10 cellular contexts compared by ENCODE assay signal in genomic region chr12:76024942-76025600, GRCh38. TPM values are rescaled to one million over a fixed set of nuclear protein-coding genes. Genes with fewer than 3 reads are reported as not detected.
A peak's percentile ranks its signal among the peaks of the same experiment; 100 is the strongest.
DNase-seq lines count a peak whose midpoint lies in the region; ATAC-seq, FAIRE-seq and TF ChIP-seq lines count a peak whose summit lies in the region.
"Had no signal": no experiment of that assay in that cellular context is flagged by ENCODE, and none has a peak within 500 bp of the region (broad histone marks: within the 10 kb centered on the region; RNA-seq: fewer than 3 reads in every experiment).

No MANE protein-coding gene starts in this region.

- no peaks in the 10 kb centered on the region for H3K36me3 ChIP-seq in K562 (ENCODE audit: control insufficient read depth, insufficient read depth, low read length)
- H3K36me3 ChIP-seq: neutrophil had no signal

- peaks cover 47% of the 10 kb centered on the region for H3K36me3 Mint-ChIP-seq in activated CD4-positive, alpha-beta T cell treated with anti-CD3 and anti-CD28 coated beads, Interleukin-2, amount 10 ng/mL, durations not matched to agents 24 days and 14 days (ENCODE audit: low read depth)

- H3K27ac ChIP-seq in K562 (ENCODE audit: extremely low read depth, low read depth, low read length) = no peak overlapping the region
- H3K27ac ChIP-seq: neutrophil had no signal

- no peak overlapping the region for H3K4me3 Mint-ChIP-seq in activated CD4-positive, alpha-beta T cell treated with anti-CD3 and anti-CD28 coated beads, Interleukin-2, amount 10 ng/mL, durations not matched to agents 24 days and 14 days

- H3K79me2 ChIP-seq in K562 (ENCODE audit: control insufficient read depth, insufficient read depth, low read length) = no peaks in the 10 kb centered on the region

- no peaks in the 10 kb centered on the region for H3K9me3 ChIP-seq in K562 (replicated peaks; ENCODE audit: control insufficient read depth, insufficient read depth, low read depth, low read length)
- H3K9me3 ChIP-seq: neutrophil had no signal

- no peaks in the 10 kb centered on the region for H3K27me3 ChIP-seq in K562 (ENCODE audit: control insufficient read depth in 2 of 2, insufficient read depth in 2 of 2, low read length in 2 of 2)

- no peak for TF ChIP-seq EP300 in K562 (IDR thresholded peaks at IDR 0.05; ENCODE audit: low read length)

- POLR2A ChIA-PET in K562 (lab: Yijun Ruan, JAX) = interaction anchor here (1.1 kb wide), 1 partner anchor 94 kb away, joined by 6 read pairs; no protein-coding TSS in a partner anchor

- no peaks in the 10 kb centered on the region for H3K27me3 Mint-ChIP-seq in activated CD4-positive, alpha-beta T cell treated with anti-CD3 and anti-CD28 coated beads, Interleukin-2, amount 10 ng/mL, durations not matched to agents 24 days and 14 days

- FAIRE-seq in K562 (lab: Jason Lieb, UNC) = no peak

- peaks cover 5% of the 10 kb centered on the region for H3K9me3 Mint-ChIP-seq in activated CD4-positive, alpha-beta T cell treated with anti-CD3 and anti-CD28 coated beads, Interleukin-2, amount 10 ng/mL, durations not matched to agents 24 days and 14 days
- H3K9me3 Mint-ChIP-seq: activated naive CD4-positive, alpha-beta T cell treated with anti-CD3 and anti-CD28 coated beads, Interleukin-2, amount 50 U/mL, for 72 hours had no signal

- intact Hi-C loops in activated CD4-positive, alpha-beta T cell treated with anti-CD3 and anti-CD28 coated beads, Interleukin-2, amount 10 ng/mL, durations not matched to agents 24 days and 14 days (cut with micrococcal nuclease) = no loop called here
- intact Hi-C loops in K562 (cut with micrococcal nuclease) = no loop called here

- H3K4me1 Mint-ChIP-seq in activated CD4-positive, alpha-beta T cell treated with anti-CD3 and anti-CD28 coated beads, Interleukin-2, amount 10 ng/mL, durations not matched to agents 24 days and 14 days = peaks cover 51% of the 10 kb centered on the region

- no peak overlapping the region for H2AFZ ChIP-seq in K562 (ENCODE audit: low read depth, low read length)

- TF ChIP-seq RAD21 in K562 (CRISPR knock-in tag; conservative IDR thresholded peaks at IDR 0.05 in 1 of 2, IDR thresholded peaks at IDR 0.05 in 1 of 2) = no peak

- H3K4me1 ChIP-seq in K562 (replicated peaks in 1 of 2; ENCODE audit: control insufficient read depth in 2 of 2, insufficient read depth in 2 of 2, low read length in 2 of 2) = peaks cover 1 to 11% of the 10 kb centered on the region in 2 experiments; a peak in 3 of 5 replicates

- H3K9me1 ChIP-seq in K562 (ENCODE audit: control insufficient read depth, insufficient read depth, low read length) = no peaks in the 10 kb centered on the region

- no peak for ATAC-seq in K562
- ATAC-seq in HG03095 (IDR thresholded peaks at IDR 0.05; ENCODE audit: unreplicated experiment) = no peak
- ATAC-seq in HG03280 (IDR thresholded peaks at IDR 0.05; ENCODE audit: unreplicated experiment) = no peak
- ATAC-seq: activated naive CD4-positive, alpha-beta T cell treated with anti-CD3 and anti-CD28 coated beads, Interleukin-2, amount 50 U/mL, for 72 hours had no signal

- no peaks in the 10 kb centered on the region for H4K20me1 ChIP-seq in K562 (replicated peaks; ENCODE audit: control insufficient read depth, insufficient read depth, low read length)

- CTCF ChIA-PET in K562 (lab: Yijun Ruan, JAX; ENCODE audit: low intra/inter-chr PET ratio) = no interaction called here

- BruUV-seq in K562 (replicated peaks; lab: Mats Ljungman, UMichigan) = no TSS peak

- TF ChIP-seq CTCF in K562 (IDR thresholded peaks at IDR 0.05 in 2 of 3, conservative IDR thresholded peaks at IDR 0.05 in 1 of 3; ENCODE audit: insufficient read depth in 2 of 3, low read depth in 1 of 3, low read length in 3 of 3) = no peak

- in situ Hi-C loops in K562 (cut with MboI) = loop anchor here (25.0 kb wide), 1 partner anchor 688 kb away; the partner anchor contains the start of genes CAPS2 and GLIPR1L1

- no peak for DNase-seq in activated CD4-positive, alpha-beta T cell treated with anti-CD3 and anti-CD28 coated beads, Interleukin-2, amount 10 ng/mL, durations not matched to agents 24 days and 14 days
- no peak for DNase-seq in activated CD4-positive, alpha-beta T cell treated with anti-CD3 and anti-CD28 coated beads for 1 hour
- peak; percentile 11 to 79 for DNase-seq in NOMO-1 (lab: John Stamatoyannopoulos, UW; ENCODE audit: unreplicated experiment in 2 of 2)
- DNase-seq in K562 (ENCODE audit: extremely low read depth in 1 of 4, low spot score in 3 of 4) = no peak
- DNase-seq in skeletal muscle cell (ENCODE audit: low read depth) = peak; percentile 88
- no peak for DNase-seq in GF-D8 (lab: John Stamatoyannopoulos, UW)

- peak overlapping the region; percentile 48 for H3K27ac Mint-ChIP-seq in activated CD4-positive, alpha-beta T cell treated with anti-CD3 and anti-CD28 coated beads, Interleukin-2, amount 10 ng/mL, durations not matched to agents 24 days and 14 days

- H3K4me3 ChIP-seq in K562 (no peak overlapping the region), skeletal muscle cell (ENCODE audit: low read depth, low read length) (no peak overlapping the region)

- no peak overlapping the region for H3K9ac ChIP-seq in K562 (ENCODE audit: insufficient read depth in 1 of 2, low read depth in 2 of 2, low read length in 2 of 2)

- TF ChIP-seq POLR2A in K562 (conservative IDR thresholded peaks at IDR 0.05) = no peak

- H3K4me2 ChIP-seq in K562 (ENCODE audit: insufficient read depth, low read length) = no peak overlapping the region

- 6% methylated on average over 3 of the region's 3 CpGs for WGBS in K562 (ENCODE audit: insufficient coverage, low coverage, missing lambda C conversion rate)

RNA-seq across cellular contexts. Expression of gene PHLDA1, which starts 6.5 kb away (rescaled TPM):
- 59.6 and 60.7 TPM in 2 replicates for total RNA-seq in activated CD4-positive, alpha-beta T cell treated with anti-CD3 and anti-CD28 coated beads, Interleukin-2, amount 10 ng/mL, durations not matched to agents 24 days and 14 days
- total RNA-seq in K562 (2011; cell fraction: chromatin; rRNA removed; ENCODE audit: low replicate concordance) = 3.4 TPM in 2 replicates
- total RNA-seq in K562 (2011; cell fraction: nucleolus; rRNA removed) = 2.1 and 4.5 TPM in 2 replicates
- 3.4 and 6.9 TPM in 2 replicates for total RNA-seq in K562 (2011; cell fraction: nucleoplasm; rRNA removed)
- total RNA-seq in K562 (2014; rRNA removed) = 0.54 and 0.73 TPM in 2 replicates
- total RNA-seq in K562 (2014; rRNA removed; fragmentation: Illumina TruSeq; extraction: Trizol) = 0.51 and 0.80 TPM in 2 replicates
- total RNA-seq in K562 (2015; rRNA removed; fragmentation: Illumina TruSeq; extraction: Trizol) = 0.33 and 0.38 TPM in 2 replicates
- total RNA-seq in K562 (2021) = 0.81 and 1.6 TPM in 2 replicates
- polyA plus RNA-seq in K562 (2011; rRNA removed) = 2.3 and 2.9 TPM in 2 replicates
- polyA plus RNA-seq in K562 (2011; cell fraction: cytosol; rRNA removed) = 1.9 and 4.4 TPM in 2 replicates
- polyA plus RNA-seq in K562 (2011; cell fraction: nucleus; rRNA removed) = 2.0 and 3.7 TPM in 2 replicates
- 1.1 and 1.7 TPM in 2 replicates for polyA plus RNA-seq in K562 (2012)
- polyA plus RNA-seq in K562 (2014; fragmentation: Illumina TruSeq; extraction: Trizol) = 0.40 and 0.57 TPM in 2 replicates
- under 1 TPM; 0.15 to 0.56 TPM for polyA plus RNA-seq in K562 (2014; fragmentation: Nextera tagmentation; extraction: Ambion mirVana)
- polyA plus RNA-seq in K562 (2014; rRNA removed) = 0.61 and 0.82 TPM in 2 replicates
- polyA minus RNA-seq in K562 (2011; rRNA and poly(A)+ RNA removed) = 3.0 and 3.2 TPM in 2 replicates
- 2.9 and 4.0 TPM in 2 replicates for polyA minus RNA-seq in K562 (2011; cell fraction: cytosol; rRNA and poly(A)+ RNA removed)
- 4.7 and 6.1 TPM in 2 replicates for polyA minus RNA-seq in K562 (2011; cell fraction: nucleus; rRNA and poly(A)+ RNA removed)

RNA-seq across cellular contexts. Expression of gene NAP1L1, which starts 59.4 kb away (rescaled TPM):
- 652 and 689 TPM in 2 replicates for total RNA-seq in activated CD4-positive, alpha-beta T cell treated with anti-CD3 and anti-CD28 coated beads, Interleukin-2, amount 10 ng/mL, durations not matched to agents 24 days and 14 days
- 133 and 584 TPM in 2 replicates for total RNA-seq in K562 (2011; cell fraction: chromatin; rRNA removed; ENCODE audit: low replicate concordance)
- total RNA-seq in K562 (2011; cell fraction: nucleolus; rRNA removed) = 52.5 and 79.6 TPM in 2 replicates
- total RNA-seq in K562 (2011; cell fraction: nucleoplasm; rRNA removed) = 207 and 415 TPM in 2 replicates
- total RNA-seq in K562 (2014; rRNA removed) (291 and 292 TPM in 2 replicates), K562 (2014; rRNA removed; fragmentation: Illumina TruSeq; extraction: Trizol) (450 and 550 TPM in 2 replicates), K562 (2015; rRNA removed; fragmentation: Illumina TruSeq; extraction: Trizol) (358 and 383 TPM in 2 replicates), K562 (2021) (518 and 530 TPM in 2 replicates)
- polyA plus RNA-seq in K562 (2011; rRNA removed) (421 and 458 TPM in 2 replicates), K562 (2014; fragmentation: Illumina TruSeq; extraction: Trizol) (560 and 747 TPM in 2 replicates), K562 (2014; fragmentation: Nextera tagmentation; extraction: Ambion mirVana) (100 to 1,000 TPM; 287 to 326 TPM), K562 (2014; rRNA removed) (400 and 473 TPM in 2 replicates)
- polyA plus RNA-seq in K562 (2011; cell fraction: cytosol; rRNA removed) = 67.9 and 143 TPM in 2 replicates
- 135 and 211 TPM in 2 replicates for polyA plus RNA-seq in K562 (2011; cell fraction: nucleus; rRNA removed)
- 571 and 740 TPM in 2 replicates for polyA plus RNA-seq in K562 (2012)
- 372 and 401 TPM in 2 replicates for polyA minus RNA-seq in K562 (2011; rRNA and poly(A)+ RNA removed)
- polyA minus RNA-seq in K562 (2011; cell fraction: cytosol; rRNA and poly(A)+ RNA removed) = 188 and 218 TPM in 2 replicates
- 139 and 220 TPM in 2 replicates for polyA minus RNA-seq in K562 (2011; cell fraction: nucleus; rRNA and poly(A)+ RNA removed)

Comparison
In these comparisons a context has a peak if more than half of its experiments do, and no peak if none do; other contexts are left out.
1. DNase-seq: peak in NOMO-1 (2 of 2) and skeletal muscle cell (single experiment); none in activated CD4-positive, alpha-beta T cell treated with anti-CD3 and anti-CD28 coated beads, Interleukin-2, amount 10 ng/mL, durations not matched to agents 24 days and 14 days (single experiment), activated CD4-positive, alpha-beta T cell treated with anti-CD3 and anti-CD28 coated beads for 1 hour (single experiment), K562 (0 of 4) and GF-D8 (single experiment).